In the genomic region with DNA sequence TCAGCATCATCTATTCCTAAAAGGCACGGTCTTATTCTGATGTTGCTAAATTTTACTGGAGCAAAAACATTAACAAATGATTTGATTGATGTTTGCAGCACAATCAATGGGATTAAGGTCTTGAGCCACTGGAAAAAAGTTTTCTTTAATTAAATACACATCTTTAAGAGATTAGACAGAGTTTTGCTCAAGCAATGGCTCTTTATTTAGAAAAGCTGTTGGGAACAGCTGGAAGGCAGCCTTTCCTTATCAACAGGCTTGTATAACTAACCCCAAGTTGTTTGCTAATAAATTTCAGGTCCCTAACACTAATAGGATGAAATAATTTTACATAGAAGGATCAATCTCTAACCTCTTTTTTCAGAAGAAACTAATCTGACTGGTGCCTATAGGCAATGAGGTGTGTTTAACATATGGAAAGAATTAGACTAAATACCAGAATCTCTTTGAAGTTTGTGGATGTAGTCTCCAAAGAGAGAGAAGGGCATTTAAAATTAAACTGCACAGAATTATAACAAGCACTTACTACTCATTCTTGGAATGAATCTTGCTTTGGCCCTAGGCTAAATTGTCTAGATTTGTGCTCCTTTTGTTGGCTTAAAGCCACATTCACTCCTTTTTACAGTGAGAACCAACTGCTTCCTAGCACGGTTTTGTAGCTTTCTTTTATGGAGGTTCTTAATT, we compare ENCODE assay signal across 12 cellular contexts.
DNase-seq lines count a peak whose midpoint lies in the region; ATAC-seq and TF ChIP-seq lines count a peak whose summit lies in the region.
"Had no signal": no experiment of that assay in that cellular context is flagged by ENCODE, and none has a peak within 500 bp of the region (broad histone marks: within the 10 kb centered on the region; RNA-seq: fewer than 3 reads in every experiment).

No MANE protein-coding gene starts in this region.

- H3K9me3 ChIP-seq in BLaER1 treated with 17β-estradiol and CSF1 and Interleukin-3, amounts not matched to agents 10 nM and 100 nM (replicated peaks in 1 of 11): peaks cover under 1 to 9% (median 4%) of the 10 kb centered on the region in 11 experiments; a peak in 9 of 22 replicates
- H3K9me3 ChIP-seq in GM23248 (ENCODE audit: low read depth) (no peaks in the 10 kb centered on the region), left lung (no peaks in the 10 kb centered on the region)

- H3K36me3 Mint-ChIP-seq in activated T-helper 2 cell treated with anti-CD3 and anti-CD28 coated beads, Interferon-gamma antibody, Interleukin-2, Interleukin-4, amounts not matched to agents 10 μg/mL and 5 μg/mL and 100 μg/mL, durations not matched to agents 14 hours and 24 hours and 36 hours (ENCODE audit: low read depth): peaks cover 40% of the 10 kb centered on the region

- peak; percentile 47 for DNase-seq in GM23248
- DNase-seq in activated T-helper 2 cell treated with anti-CD3 and anti-CD28 coated beads, Interferon-gamma antibody, Interleukin-2, Interleukin-4, amounts not matched to agents 10 μg/mL and 5 μg/mL and 100 μg/mL, durations not matched to agents 14 hours and 24 hours and 36 hours (ENCODE audit: low spot score): no peak
- DNase-seq in left kidney (ENCODE audit: low read depth, low spot score): peak; percentile 35
- DNase-seq in left lung: no peak
- DNase-seq in LoVo (ENCODE audit: low spot score): no peak
- DNase-seq: amniotic stem cell, DMS153, substantia nigra, T-helper 9 cell had no signal

- H3K9me3 Mint-ChIP-seq in activated T-helper 2 cell treated with anti-CD3 and anti-CD28 coated beads, Interferon-gamma antibody, Interleukin-2, Interleukin-4, amounts not matched to agents 10 μg/mL and 5 μg/mL and 100 μg/mL, durations not matched to agents 14 hours and 24 hours and 36 hours: peaks cover 9% of the 10 kb centered on the region

- H2AFZ ChIP-seq in GM23248: no peak overlapping the region

- peak overlapping the region in 7 of 11 experiments; percentile 47 to 81 (median 69); a peak in 13 of 22 replicates for H3K27ac ChIP-seq in BLaER1 treated with 17β-estradiol and CSF1 and Interleukin-3, amounts not matched to agents 10 nM and 100 nM
- H3K27ac ChIP-seq in GM23248 (no peak overlapping the region), left lung (no peak overlapping the region)

- no peaks in the 10 kb centered on the region for H3K79me2 ChIP-seq in GM23248 (ENCODE audit: insufficient read depth)

- H3K27me3 Mint-ChIP-seq in activated T-helper 2 cell treated with anti-CD3 and anti-CD28 coated beads, Interferon-gamma antibody, Interleukin-2, Interleukin-4, amounts not matched to agents 10 μg/mL and 5 μg/mL and 100 μg/mL, durations not matched to agents 14 hours and 24 hours and 36 hours (ENCODE audit: low read depth): no peaks in the 10 kb centered on the region

- H3F3A ChIP-seq in GM23248 (ENCODE audit: insufficient read depth): peaks cover 15% of the 10 kb centered on the region; the same call in 1 of the 2 replicates

- H3K9me2 ChIP-seq in GM23248 (ENCODE audit: insufficient read depth): no peaks in the 10 kb centered on the region

- intact Hi-C loops in activated T-helper 2 cell treated with anti-CD3 and anti-CD28 coated beads, Interferon-gamma antibody, Interleukin-2, Interleukin-4, amounts not matched to agents 10 μg/mL and 5 μg/mL and 100 μg/mL, durations not matched to agents 14 hours and 24 hours and 36 hours (cut with micrococcal nuclease): loop anchor here (1.0 to 5.0 kb wide), 3 partner anchors 15 to 209 kb away; no protein-coding TSS in a partner anchor
- intact Hi-C loops in left lung (cut with DNase I): no loop called here

- in situ Hi-C loops in GM23248 (cut with MboI): no loop called here

- peaks cover 1 to 19% (median 6%) of the 10 kb centered on the region in 11 experiments; a peak in 8 of 22 replicates for H3K36me3 ChIP-seq in BLaER1 treated with 17β-estradiol and CSF1 and Interleukin-3, amounts not matched to agents 10 nM and 100 nM
- H3K36me3 ChIP-seq in GM23248 (ENCODE audit: low read depth) (no peaks in the 10 kb centered on the region), left lung (no peaks in the 10 kb centered on the region)

- peak overlapping the region; percentile 18 to 75 (median 65); a peak in 20 of 22 replicates for H3K4me2 ChIP-seq in BLaER1 treated with 17β-estradiol and CSF1 and Interleukin-3, amounts not matched to agents 10 nM and 100 nM
- no peak overlapping the region for H3K4me2 ChIP-seq in GM23248 (ENCODE audit: unreplicated experiment)

- peaks cover 83 to 96% (median 87%) of the 10 kb centered on the region in 10 experiments for H3K4me1 ChIP-seq in BLaER1 treated with 17β-estradiol and CSF1 and Interleukin-3, amounts not matched to agents 10 nM and 100 nM
- H3K4me1 ChIP-seq in GM23248 (ENCODE audit: insufficient read depth): peaks cover 31% of the 10 kb centered on the region
- peaks cover 13 to 93% of the 10 kb centered on the region in 2 donors for H3K4me1 ChIP-seq in left lung

- no peaks in the 10 kb centered on the region for H3K27me3 ChIP-seq in BLaER1 treated with 17β-estradiol and CSF1 and Interleukin-3, amounts not matched to agents 10 nM and 100 nM
- no peaks in the 10 kb centered on the region for H3K27me3 ChIP-seq in GM23248 (replicated peaks; ENCODE audit: insufficient read depth)
- no peaks in the 10 kb centered on the region for H3K27me3 ChIP-seq in left lung

- peaks cover 0 to 93% (median 0%) of the 10 kb centered on the region in 11 experiments; a peak in 7 of 22 replicates for H4K20me1 ChIP-seq in BLaER1 treated with 17β-estradiol and CSF1 and Interleukin-3, amounts not matched to agents 10 nM and 100 nM
- H4K20me1 ChIP-seq in GM23248 (ENCODE audit: insufficient read depth): no peaks in the 10 kb centered on the region

- no peak for TF ChIP-seq CTCF in left lung (IDR thresholded peaks at IDR 0.05)

- peak overlapping the region; percentile 77 for H3K4me3 Mint-ChIP-seq in activated T-helper 2 cell treated with anti-CD3 and anti-CD28 coated beads, Interferon-gamma antibody, Interleukin-2, Interleukin-4, amounts not matched to agents 10 μg/mL and 5 μg/mL and 100 μg/mL, durations not matched to agents 14 hours and 24 hours and 36 hours (ENCODE audit: low read depth)

- peaks cover 87% of the 10 kb centered on the region for H3K4me1 Mint-ChIP-seq in activated T-helper 2 cell treated with anti-CD3 and anti-CD28 coated beads, Interferon-gamma antibody, Interleukin-2, Interleukin-4, amounts not matched to agents 10 μg/mL and 5 μg/mL and 100 μg/mL, durations not matched to agents 14 hours and 24 hours and 36 hours (ENCODE audit: low read depth)

- ATAC-seq in HG02642 (IDR thresholded peaks at IDR 0.05; ENCODE audit: poor library complexity, unreplicated experiment) (no peak), GM21381 (IDR thresholded peaks at IDR 0.05; ENCODE audit: unreplicated experiment) (no peak), left lung (no peak)

- 45 to 50% methylated on average over 2 of the region's 2 CpGs for WGBS in GM23248 (ENCODE audit: low coverage in 1 of 2, low lambda C conversion rate in 2 of 2, missing lambda C conversion rate in 2 of 2), 2 experiments

- H3K9ac ChIP-seq in BLaER1 treated with 17β-estradiol and CSF1 and Interleukin-3, amounts not matched to agents 10 nM and 100 nM: no peak overlapping the region
- H3K9ac ChIP-seq in GM23248: no peak overlapping the region

- no peak overlapping the region for H3K4me3 ChIP-seq in BLaER1 treated with 17β-estradiol and CSF1 and Interleukin-3, amounts not matched to agents 10 nM and 100 nM
- H3K4me3 ChIP-seq in GM23248: no peak overlapping the region
- H3K4me3 ChIP-seq in left lung: no peak overlapping the region

- peak overlapping the region; percentile 97 for H3K27ac Mint-ChIP-seq in activated T-helper 2 cell treated with anti-CD3 and anti-CD28 coated beads, Interferon-gamma antibody, Interleukin-2, Interleukin-4, amounts not matched to agents 10 μg/mL and 5 μg/mL and 100 μg/mL, durations not matched to agents 14 hours and 24 hours and 36 hours

Comparison
In these comparisons a context has a peak if more than half of its experiments do, and no peak if none do; other contexts are left out.
1. H3K27ac ChIP-seq: peak in BLaER1 treated with 17β-estradiol and CSF1 and Interleukin-3, amounts not matched to agents 10 nM and 100 nM (7 of 11); none in GM23248 (single experiment) and left lung (0 of 2).
2. DNase-seq: peak in GM23248 (single experiment) and left kidney (single experiment); none in activated T-helper 2 cell treated with anti-CD3 and anti-CD28 coated beads, Interferon-gamma antibody, Interleukin-2, Interleukin-4, amounts not matched to agents 10 μg/mL and 5 μg/mL and 100 μg/mL, durations not matched to agents 14 hours and 24 hours and 36 hours (single experiment), left lung (0 of 2) and LoVo (single experiment).